11 cellular contexts compared by ENCODE assay signal in the genomic region with DNA sequence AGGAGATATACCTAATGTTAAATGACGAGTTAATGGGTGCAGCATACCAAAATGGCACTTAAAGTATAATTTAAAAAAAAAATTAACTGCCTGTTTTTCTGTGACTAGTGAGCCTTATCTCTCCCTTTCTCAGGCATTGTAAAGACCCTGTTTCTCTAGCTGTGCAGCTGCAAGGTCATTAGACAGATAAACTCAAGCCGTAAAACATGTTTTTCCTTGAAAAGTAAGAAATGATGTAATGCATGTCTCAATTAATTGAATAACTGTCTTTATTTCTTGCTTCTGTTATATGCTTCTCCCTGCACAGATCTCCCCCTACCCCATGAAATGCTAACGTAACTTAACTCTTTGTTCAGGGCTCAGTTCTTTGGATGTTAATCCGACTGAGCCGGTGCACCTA.
"Had no signal": no experiment of that assay in that cellular context is flagged by ENCODE, and none has a peak within 500 bp of the region (broad histone marks: within the 10 kb centered on the region; RNA-seq: fewer than 3 reads in every experiment).

No MANE protein-coding gene starts in this region.

- H3K9me3 ChIP-seq: HAP-1 had no signal

- H2AFZ ChIP-seq: GM23248, GM23338 had no signal

- H3K4me3 Mint-ChIP-seq: GM23338, H9, HFFc6 had no signal

- H3K9me3 Mint-ChIP-seq: HFFc6 had no signal

- H3K9ac ChIP-seq: GM23248 had no signal

- H3K36me3 ChIP-seq: HAP-1 had no signal

- H3K4me2 ChIP-seq: GM23338 had no signal

- H3K4me3 ChIP-seq: GM23248, GM23338, HAP-1 had no signal

- H3K4me1 ChIP-seq: HAP-1 had no signal

- H3K27ac Mint-ChIP-seq: GM23338, H9, HFFc6 had no signal

- ATAC-seq: GM23338, HCT116 had no signal

- H3K27ac ChIP-seq: GM23248 had no signal

- FAIRE-seq: H1, H54 had no signal

- DNase-seq: GM23248, GOT3, H7, H9, HCEC 1CT, HFFc6 had no signal
